In the genomic region with DNA sequence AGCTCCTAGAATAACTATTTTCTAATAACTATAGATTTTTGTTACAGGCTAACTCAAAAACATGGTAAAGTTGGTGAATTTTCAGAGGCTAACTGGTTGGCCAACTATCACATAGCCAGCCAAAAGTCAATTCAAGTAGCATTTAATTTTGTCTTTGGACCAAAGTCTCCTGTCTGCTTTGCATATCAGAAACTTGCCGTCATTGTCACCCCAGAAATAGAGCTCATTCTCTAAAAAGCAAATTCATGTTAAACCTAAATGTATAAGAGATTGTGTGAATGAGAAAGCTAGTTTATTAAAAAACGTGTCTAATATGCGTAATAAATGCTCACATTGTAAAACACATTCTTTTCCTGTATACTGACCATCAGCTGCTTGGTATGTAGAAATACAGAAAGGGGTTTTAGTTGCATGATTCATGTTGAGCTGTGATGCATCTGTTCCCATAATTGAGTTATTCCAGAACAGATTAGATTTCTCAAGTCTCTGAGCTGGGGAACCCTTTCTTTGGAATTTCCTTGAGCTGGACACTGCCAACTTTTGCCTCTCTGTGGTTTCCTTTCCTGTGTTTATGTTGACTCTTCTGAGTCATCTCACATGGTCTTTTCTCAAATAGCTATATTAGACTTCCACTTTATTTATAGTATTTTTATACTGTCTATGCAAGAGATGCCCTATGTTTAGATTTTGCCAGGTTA, we compare ENCODE assay signal across 9 cellular contexts. TPM values are rescaled to one million over a fixed set of nuclear protein-coding genes. Genes with fewer than 3 reads are reported as not detected.
DNase-seq lines count a peak whose midpoint lies in the region; ATAC-seq and TF ChIP-seq lines count a peak whose summit lies in the region.
"Had no signal": no experiment of that assay in that cellular context is flagged by ENCODE, and none has a peak within 500 bp of the region (broad histone marks: within the 10 kb centered on the region; RNA-seq: fewer than 3 reads in every experiment).

No MANE protein-coding gene starts in this region.

- H3K9me3 ChIP-seq in SJSA1 (replicated peaks): no peaks in the 10 kb centered on the region
- H3K9me3 ChIP-seq in upper lobe of right lung: no peaks in the 10 kb centered on the region

- intact Hi-C loops in upper lobe of right lung (cut with DNase I): no loop called here

- peak overlapping the region; percentile 86 for H3K27ac ChIP-seq in SJSA1
- peak overlapping the region; percentile 21 for H3K27ac ChIP-seq in upper lobe of right lung
- H3K27ac ChIP-seq: 22Rv1 had no signal

- H3K36me3 ChIP-seq in SJSA1: peaks cover 4% of the 10 kb centered on the region; the same call in 1 of the 2 replicates
- no peaks in the 10 kb centered on the region for H3K36me3 ChIP-seq in upper lobe of right lung

- H3K4me1 ChIP-seq in SJSA1 (replicated peaks) (peaks cover 37% of the 10 kb centered on the region), upper lobe of right lung (peaks cover 23% of the 10 kb centered on the region)

- ATAC-seq in upper lobe of right lung: peak; percentile 75

- H3K27me3 ChIP-seq in SJSA1 (replicated peaks): no peaks in the 10 kb centered on the region
- no peaks in the 10 kb centered on the region for H3K27me3 ChIP-seq in upper lobe of right lung

- DNase-seq in DMS 273 (lab: John Stamatoyannopoulos, UW; ENCODE audit: unreplicated experiment) (peak; percentile 11), DMS 273 treated with DMSO at 0.1 percent for 48 hours (lab: John Stamatoyannopoulos, UW) (no peak), SJSA1 (ENCODE audit: low read depth in 1 of 2, low spot score in 2 of 2) (peak; percentile 85 to 98), glomerular visceral epithelial cell (ENCODE audit: extremely low spot score) (peak; percentile 94), upper lobe of right lung (no peak), NCI-H2029 treated with DMSO at 0.1 percent for 48 hours (lab: John Stamatoyannopoulos, UW) (no peak), NCI-H1417 treated with DMSO at 0.1 percent for 48 hours (lab: John Stamatoyannopoulos, UW) (no peak)
- DNase-seq in activated effector memory CD4-positive, alpha-beta T cell treated with Interleukin-2 at 50 U/mL for 16 hours: no peak

- no peak overlapping the region for H3K4me3 ChIP-seq in SJSA1
- no peak overlapping the region for H3K4me3 ChIP-seq in upper lobe of right lung

- no peak for TF ChIP-seq CTCF in upper lobe of right lung (IDR thresholded peaks at IDR 0.05)

RNA-seq across cellular contexts. Expression of a gene that starts 7.3 kb away (rescaled TPM):
- total RNA-seq in SJSA1 (2014; rRNA removed; shearing (Covaris generic)): 35.1 and 40.6 TPM in 2 replicates
- 14.8 TPM for total RNA-seq in upper lobe of right lung

Comparison
In these comparisons a context has a peak if more than half of its experiments do, and no peak if none do; other contexts are left out.
1. DNase-seq: peak in DMS 273 (single experiment), SJSA1 (2 of 2) and glomerular visceral epithelial cell (single experiment); none in DMS 273 treated with DMSO at 0.1 percent for 48 hours (single experiment), upper lobe of right lung (single experiment), activated effector memory CD4-positive, alpha-beta T cell treated with Interleukin-2 at 50 U/mL for 16 hours (single experiment), NCI-H2029 treated with DMSO at 0.1 percent for 48 hours (single experiment) and NCI-H1417 treated with DMSO at 0.1 percent for 48 hours (single experiment).